ENCODE assay signal across 11 cellular contexts in the genomic region with DNA sequence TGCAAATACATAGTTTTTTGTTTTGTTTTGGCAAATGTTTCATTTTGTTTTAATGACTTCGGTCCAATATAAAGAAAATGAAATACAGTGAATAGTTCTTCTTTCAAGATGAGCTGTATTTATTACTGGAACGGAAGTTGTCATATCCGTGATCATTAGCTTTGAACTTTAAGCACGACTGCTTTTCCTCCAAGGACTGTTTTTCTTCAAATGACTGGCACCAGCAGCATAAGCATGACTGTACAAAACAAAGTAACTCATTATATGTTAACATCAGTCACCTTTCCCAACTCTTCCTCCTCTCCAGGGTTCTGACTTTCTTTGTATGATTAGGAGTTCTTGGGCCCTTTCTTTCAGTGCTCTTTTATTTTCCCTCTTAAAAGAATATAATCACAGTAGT. TPM values are rescaled to one million over a fixed set of nuclear protein-coding genes. Genes with fewer than 3 reads are reported as not detected.
DNase-seq lines count a peak whose midpoint lies in the region; ATAC-seq and TF ChIP-seq lines count a peak whose summit lies in the region.
"Had no signal": no experiment of that assay in that cellular context is flagged by ENCODE, and none has a peak within 500 bp of the region (broad histone marks: within the 10 kb centered on the region; RNA-seq: fewer than 3 reads in every experiment).

No MANE protein-coding gene starts in this region.

- no peak overlapping the region for H3K4me3 ChIP-seq in lower lobe of right lung
- H3K4me3 ChIP-seq in osteoblast (ENCODE audit: insufficient read depth, low read length): no peak overlapping the region

- no peak overlapping the region for H3K4me2 ChIP-seq in osteoblast (ENCODE audit: insufficient read depth, low read length)

- H2AFZ ChIP-seq in osteoblast (ENCODE audit: low read length): no peak overlapping the region

- H3K36me3 ChIP-seq in lower lobe of right lung (no peaks in the 10 kb centered on the region), osteoblast (ENCODE audit: insufficient read depth, low read length) (no peaks in the 10 kb centered on the region)

- no peaks in the 10 kb centered on the region for H4K20me1 ChIP-seq in osteoblast (ENCODE audit: insufficient read depth, low read length)

- TF ChIP-seq CTCF in lower lobe of right lung (IDR thresholded peaks at IDR 0.05): no peak
- no peak for TF ChIP-seq CTCF in osteoblast (IDR thresholded peaks at IDR 0.05; ENCODE audit: extremely low read depth, low read depth, low read length)

- H3K27me3 ChIP-seq in lower lobe of right lung (ENCODE audit: low read depth) (no peaks in the 10 kb centered on the region), osteoblast (ENCODE audit: insufficient read depth, low read length) (no peaks in the 10 kb centered on the region)

- H3K9me3 ChIP-seq in lower lobe of right lung (peaks cover 7% of the 10 kb centered on the region), osteoblast (ENCODE audit: low read depth, low read length) (no peaks in the 10 kb centered on the region)

- H3K27ac ChIP-seq in lower lobe of right lung: peak overlapping the region; percentile 53
- no peak overlapping the region for H3K27ac ChIP-seq in osteoblast (ENCODE audit: low read depth, low read length)

- intact Hi-C loops in lower lobe of right lung (cut with DNase I): no loop called here

- peak; percentile 100 for ATAC-seq in GM18517 (IDR thresholded peaks at IDR 0.05; ENCODE audit: unreplicated experiment)
- ATAC-seq in GM21825 (IDR thresholded peaks at IDR 0.05; ENCODE audit: unreplicated experiment): peak; percentile 95
- peak in 1 of 2 donors; percentile 56 for ATAC-seq in lower lobe of right lung

- H3K4me1 ChIP-seq in lower lobe of right lung (peaks cover 12% of the 10 kb centered on the region), osteoblast (ENCODE audit: insufficient read depth, low read length) (no peaks in the 10 kb centered on the region)

- peak; percentile 57 for DNase-seq in HT1080 (ENCODE audit: low read depth)
- DNase-seq in lower lobe of right lung: no peak
- DNase-seq in NCI-H2029 (lab: John Stamatoyannopoulos, UW): no peak
- DNase-seq in activated effector memory CD4-positive, alpha-beta T cell treated with anti-CD3 and anti-CD28 coated beads, Interleukin-2, amount 50 U/mL, for 16 hours: no peak
- DNase-seq in retina: no peak
- DNase-seq in osteoblast (ENCODE audit: insufficient read length, low spot score, missing footprints): no peak
- DNase-seq: activated CD4-positive, alpha-beta T cell treated with anti-CD3 and anti-CD28 coated beads for 4 hours; NCI-H1105 treated with DMSO at 0.1 percent for 48 hours had no signal

- no peaks in the 10 kb centered on the region for H3K79me2 ChIP-seq in osteoblast (ENCODE audit: insufficient read depth, low read length)

RNA-seq across cellular contexts. Expression of a gene that starts 20.5 kb away (rescaled TPM):
- total RNA-seq in HT1080 (2014; rRNA removed; shearing (Covaris generic)): not detected in 2 replicates
- 0.09 TPM in 1 of 2 replicates, not detected in the other for polyA plus RNA-seq in HT1080 (2015; cell fraction: cytosol; rRNA removed)
- polyA plus RNA-seq in HT1080 (2015; cell fraction: nucleus; rRNA removed): 0.05 and 0.10 TPM in 2 replicates
- total RNA-seq in lower lobe of right lung (60.7 TPM), osteoblast (under 0.01 and 0.29 TPM in 2 replicates)
- total RNA-seq: G401 had no signal

Comparison
In these comparisons a context has a peak if more than half of its experiments do, and no peak if none do; other contexts are left out.
1. RNA of a gene that starts 20.5 kb away (total RNA-seq): 60.7 TPM in lower lobe of right lung (single experiment); not detected in HT1080 and under 0.01 to 0.29 TPM in osteoblast; every median in the first group is over 10 times any median in the second.